Comparison of ENCODE assay signal across 11 cellular contexts in the genomic region with DNA sequence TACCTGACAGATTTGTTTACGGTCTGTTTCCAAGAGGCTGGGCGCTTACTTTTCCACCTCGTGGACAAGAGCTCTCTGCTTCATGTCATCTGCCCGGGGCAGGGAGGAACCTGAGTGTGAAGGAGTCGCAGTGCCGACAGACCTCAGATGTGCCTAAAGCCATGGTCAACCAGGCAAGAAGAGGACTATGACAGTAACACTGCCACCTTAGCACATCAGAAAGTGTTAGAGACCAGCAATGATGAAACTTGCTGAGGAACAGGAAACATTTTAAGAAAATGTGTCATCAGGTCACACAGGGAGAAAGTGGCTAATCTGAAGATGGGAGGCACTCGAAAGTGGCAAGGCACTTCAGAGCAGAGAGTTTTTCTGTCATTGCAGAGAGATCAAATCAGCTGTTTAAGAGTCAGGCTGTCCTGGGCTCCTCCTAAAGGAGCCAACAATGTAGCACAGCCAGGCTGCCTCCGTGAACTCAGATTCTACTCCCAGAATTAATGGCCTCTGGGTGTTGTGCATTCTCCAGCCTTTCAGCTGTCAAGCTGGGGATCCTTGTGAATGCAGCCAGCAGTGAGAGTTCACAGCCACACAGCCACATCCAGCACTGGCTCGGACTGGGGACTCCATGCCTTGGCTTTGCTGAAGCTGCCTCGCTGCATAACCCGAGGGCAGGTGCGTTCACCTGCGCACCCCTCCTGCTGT.
DNase-seq lines count a peak whose midpoint lies in the region; ATAC-seq lines count a peak whose summit lies in the region.
"Had no signal": no experiment of that assay in that cellular context is flagged by ENCODE, and none has a peak within 500 bp of the region (broad histone marks: within the 10 kb centered on the region; RNA-seq: fewer than 3 reads in every experiment).

No MANE protein-coding gene starts in this region.

- DNase-seq in AG20443 (ENCODE audit: low spot score) (peak; percentile 29), NCI-H69 (lab: John Stamatoyannopoulos, UW) (peak; percentile 87), hepatic stellate cell (ENCODE audit: low spot score) (peak; percentile 19), iPS-NIHi11 (ENCODE audit: low spot score) (no peak)
- no peak for DNase-seq in central memory CD4-positive, alpha-beta T cell
- DNase-seq: H7, left cardiac atrium, NCI-H1048 had no signal

- peak; percentile 69 for ATAC-seq in GM18867 (IDR thresholded peaks at IDR 0.05; ENCODE audit: unreplicated experiment)
- ATAC-seq in HG03159 (IDR thresholded peaks at IDR 0.05; ENCODE audit: unreplicated experiment), result no peak
- no peak for ATAC-seq in GM21367 (IDR thresholded peaks at IDR 0.05; ENCODE audit: unreplicated experiment)

Comparison
In these comparisons a context has a peak if more than half of its experiments do, and no peak if none do; other contexts are left out.
1. DNase-seq: peak in AG20443 (single experiment), NCI-H69 (single experiment) and hepatic stellate cell (single experiment); none in central memory CD4-positive, alpha-beta T cell (single experiment) and iPS-NIHi11 (single experiment).